In the genomic region with DNA sequence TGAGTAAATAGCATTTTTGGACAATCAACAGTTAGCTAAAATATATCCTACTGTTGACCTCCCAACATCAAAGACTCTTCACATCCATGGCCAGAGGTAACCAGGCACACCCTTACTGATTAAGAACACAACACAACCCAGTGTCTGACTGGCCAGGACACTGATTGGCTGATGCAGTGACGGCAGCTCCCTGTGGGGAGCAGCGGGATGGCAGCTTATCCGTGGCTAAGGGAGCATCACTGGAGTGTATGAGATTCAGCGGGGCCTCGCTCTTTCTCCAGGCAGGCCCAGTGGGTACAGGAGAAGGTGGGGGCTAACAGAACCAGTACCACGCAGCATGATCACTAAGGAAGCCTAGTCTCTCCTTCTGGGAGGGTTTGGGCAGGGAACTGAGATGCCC, we compare ENCODE assay signal across 1 cellular context.
TF ChIP-seq lines count a peak whose summit lies in the region.

No MANE protein-coding gene starts in this region.

TF ChIP-seq in HepG2, 621 proteins besides CTCF, POLR2A, EP300 and RAD21:
- TF ChIP-seq ELF1 (CRISPR knock-in tag; IDR thresholded peaks at IDR 0.05) (no peak), KDM5A (IDR thresholded peaks at IDR 0.05; ENCODE audit: borderline replicate concordance, low read length) (no peak), MTF2 (CRISPR knock-in tag; IDR thresholded peaks at IDR 0.05; ENCODE audit: borderline replicate concordance) (no peak), NFE2L2 (IDR thresholded peaks at IDR 0.05; ENCODE audit: low read length) (no peak), ZNF543 (CRISPR knock-in tag; IDR thresholded peaks at IDR 0.05) (no peak), ADNP (CRISPR knock-in tag; IDR thresholded peaks at IDR 0.05) (no peak), ZC3H13 (CRISPR knock-in tag; IDR thresholded peaks at IDR 0.05) (no peak)
- TF ChIP-seq, protein P1, sequence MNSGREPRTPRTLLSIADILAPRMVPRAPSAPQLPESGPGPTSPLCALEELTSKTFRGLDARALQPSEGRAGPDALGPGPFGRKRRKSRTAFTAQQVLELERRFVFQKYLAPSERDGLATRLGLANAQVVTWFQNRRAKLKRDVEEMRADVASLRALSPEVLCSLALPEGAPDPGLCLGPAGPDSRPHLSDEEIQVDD (CRISPR knock-in tag; IDR thresholded peaks at IDR 0.05; ENCODE audit: borderline replicate concordance) = no peak
- TF ChIP-seq, protein P2, sequence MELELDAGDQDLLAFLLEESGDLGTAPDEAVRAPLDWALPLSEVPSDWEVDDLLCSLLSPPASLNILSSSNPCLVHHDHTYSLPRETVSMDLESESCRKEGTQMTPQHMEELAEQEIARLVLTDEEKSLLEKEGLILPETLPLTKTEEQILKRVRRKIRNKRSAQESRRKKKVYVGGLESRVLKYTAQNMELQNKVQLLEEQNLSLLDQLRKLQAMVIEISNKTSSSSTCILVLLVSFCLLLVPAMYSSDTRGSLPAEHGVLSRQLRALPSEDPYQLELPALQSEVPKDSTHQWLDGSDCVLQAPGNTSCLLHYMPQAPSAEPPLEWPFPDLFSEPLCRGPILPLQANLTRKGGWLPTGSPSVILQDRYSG (CRISPR knock-in tag; IDR thresholded peaks at IDR 0.05) = no peak
- TF ChIP-seq, protein P3, sequence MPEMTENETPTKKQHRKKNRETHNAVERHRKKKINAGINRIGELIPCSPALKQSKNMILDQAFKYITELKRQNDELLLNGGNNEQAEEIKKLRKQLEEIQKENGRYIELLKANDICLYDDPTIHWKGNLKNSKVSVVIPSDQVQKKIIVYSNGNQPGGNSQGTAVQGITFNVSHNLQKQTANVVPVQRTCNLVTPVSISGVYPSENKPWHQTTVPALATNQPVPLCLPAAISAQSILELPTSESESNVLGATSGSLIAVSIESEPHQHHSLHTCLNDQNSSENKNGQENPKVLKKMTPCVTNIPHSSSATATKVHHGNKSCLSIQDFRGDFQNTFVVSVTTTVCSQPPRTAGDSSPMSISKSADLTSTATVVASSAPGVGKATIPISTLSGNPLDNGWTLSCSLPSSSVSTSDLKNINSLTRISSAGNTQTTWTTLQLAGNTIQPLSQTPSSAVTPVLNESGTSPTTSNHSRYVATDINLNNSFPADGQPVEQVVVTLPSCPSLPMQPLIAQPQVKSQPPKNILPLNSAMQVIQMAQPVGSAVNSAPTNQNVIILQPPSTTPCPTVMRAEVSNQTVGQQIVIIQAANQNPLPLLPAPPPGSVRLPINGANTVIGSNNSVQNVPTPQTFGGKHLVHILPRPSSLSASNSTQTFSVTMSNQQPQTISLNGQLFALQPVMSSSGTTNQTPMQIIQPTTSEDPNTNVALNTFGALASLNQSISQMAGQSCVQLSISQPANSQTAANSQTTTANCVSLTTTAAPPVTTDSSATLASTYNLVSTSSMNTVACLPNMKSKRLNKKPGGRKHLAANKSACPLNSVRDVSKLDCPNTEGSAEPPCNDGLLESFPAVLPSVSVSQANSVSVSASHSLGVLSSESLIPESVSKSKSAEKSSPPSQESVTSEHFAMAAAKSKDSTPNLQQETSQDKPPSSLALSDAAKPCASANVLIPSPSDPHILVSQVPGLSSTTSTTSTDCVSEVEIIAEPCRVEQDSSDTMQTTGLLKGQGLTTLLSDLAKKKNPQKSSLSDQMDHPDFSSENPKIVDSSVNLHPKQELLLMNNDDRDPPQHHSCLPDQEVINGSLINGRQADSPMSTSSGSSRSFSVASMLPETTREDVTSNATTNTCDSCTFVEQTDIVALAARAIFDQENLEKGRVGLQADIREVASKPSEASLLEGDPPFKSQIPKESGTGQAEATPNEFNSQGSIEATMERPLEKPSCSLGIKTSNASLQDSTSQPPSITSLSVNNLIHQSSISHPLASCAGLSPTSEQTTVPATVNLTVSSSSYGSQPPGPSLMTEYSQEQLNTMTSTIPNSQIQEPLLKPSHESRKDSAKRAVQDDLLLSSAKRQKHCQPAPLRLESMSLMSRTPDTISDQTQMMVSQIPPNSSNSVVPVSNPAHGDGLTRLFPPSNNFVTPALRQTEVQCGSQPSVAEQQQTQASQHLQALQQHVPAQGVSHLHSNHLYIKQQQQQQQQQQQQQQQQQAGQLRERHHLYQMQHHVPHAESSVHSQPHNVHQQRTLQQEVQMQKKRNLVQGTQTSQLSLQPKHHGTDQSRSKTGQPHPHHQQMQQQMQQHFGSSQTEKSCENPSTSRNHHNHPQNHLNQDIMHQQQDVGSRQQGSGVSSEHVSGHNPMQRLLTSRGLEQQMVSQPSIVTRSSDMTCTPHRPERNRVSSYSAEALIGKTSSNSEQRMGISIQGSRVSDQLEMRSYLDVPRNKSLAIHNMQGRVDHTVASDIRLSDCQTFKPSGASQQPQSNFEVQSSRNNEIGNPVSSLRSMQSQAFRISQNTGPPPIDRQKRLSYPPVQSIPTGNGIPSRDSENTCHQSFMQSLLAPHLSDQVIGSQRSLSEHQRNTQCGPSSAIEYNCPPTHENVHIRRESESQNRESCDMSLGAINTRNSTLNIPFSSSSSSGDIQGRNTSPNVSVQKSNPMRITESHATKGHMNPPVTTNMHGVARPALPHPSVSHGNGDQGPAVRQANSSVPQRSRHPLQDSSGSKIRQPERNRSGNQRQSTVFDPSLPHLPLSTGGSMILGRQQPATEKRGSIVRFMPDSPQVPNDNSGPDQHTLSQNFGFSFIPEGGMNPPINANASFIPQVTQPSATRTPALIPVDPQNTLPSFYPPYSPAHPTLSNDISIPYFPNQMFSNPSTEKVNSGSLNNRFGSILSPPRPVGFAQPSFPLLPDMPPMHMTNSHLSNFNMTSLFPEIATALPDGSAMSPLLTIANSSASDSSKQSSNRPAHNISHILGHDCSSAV (CRISPR knock-in tag; IDR thresholded peaks at IDR 0.05; ENCODE audit: borderline replicate concordance) = no peak
- TF ChIP-seq, protein P4, sequence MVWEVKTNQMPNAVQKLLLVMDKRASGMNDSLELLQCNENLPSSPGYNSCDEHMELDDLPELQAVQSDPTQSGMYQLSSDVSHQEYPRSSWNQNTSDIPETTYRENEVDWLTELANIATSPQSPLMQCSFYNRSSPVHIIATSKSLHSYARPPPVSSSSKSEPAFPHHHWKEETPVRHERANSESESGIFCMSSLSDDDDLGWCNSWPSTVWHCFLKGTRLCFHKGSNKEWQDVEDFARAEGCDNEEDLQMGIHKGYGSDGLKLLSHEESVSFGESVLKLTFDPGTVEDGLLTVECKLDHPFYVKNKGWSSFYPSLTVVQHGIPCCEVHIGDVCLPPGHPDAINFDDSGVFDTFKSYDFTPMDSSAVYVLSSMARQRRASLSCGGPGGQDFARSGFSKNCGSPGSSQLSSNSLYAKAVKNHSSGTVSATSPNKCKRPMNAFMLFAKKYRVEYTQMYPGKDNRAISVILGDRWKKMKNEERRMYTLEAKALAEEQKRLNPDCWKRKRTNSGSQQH (CRISPR knock-in tag; IDR thresholded peaks at IDR 0.05; ENCODE audit: low read depth) = no peak
- TF ChIP-seq, protein P5, sequence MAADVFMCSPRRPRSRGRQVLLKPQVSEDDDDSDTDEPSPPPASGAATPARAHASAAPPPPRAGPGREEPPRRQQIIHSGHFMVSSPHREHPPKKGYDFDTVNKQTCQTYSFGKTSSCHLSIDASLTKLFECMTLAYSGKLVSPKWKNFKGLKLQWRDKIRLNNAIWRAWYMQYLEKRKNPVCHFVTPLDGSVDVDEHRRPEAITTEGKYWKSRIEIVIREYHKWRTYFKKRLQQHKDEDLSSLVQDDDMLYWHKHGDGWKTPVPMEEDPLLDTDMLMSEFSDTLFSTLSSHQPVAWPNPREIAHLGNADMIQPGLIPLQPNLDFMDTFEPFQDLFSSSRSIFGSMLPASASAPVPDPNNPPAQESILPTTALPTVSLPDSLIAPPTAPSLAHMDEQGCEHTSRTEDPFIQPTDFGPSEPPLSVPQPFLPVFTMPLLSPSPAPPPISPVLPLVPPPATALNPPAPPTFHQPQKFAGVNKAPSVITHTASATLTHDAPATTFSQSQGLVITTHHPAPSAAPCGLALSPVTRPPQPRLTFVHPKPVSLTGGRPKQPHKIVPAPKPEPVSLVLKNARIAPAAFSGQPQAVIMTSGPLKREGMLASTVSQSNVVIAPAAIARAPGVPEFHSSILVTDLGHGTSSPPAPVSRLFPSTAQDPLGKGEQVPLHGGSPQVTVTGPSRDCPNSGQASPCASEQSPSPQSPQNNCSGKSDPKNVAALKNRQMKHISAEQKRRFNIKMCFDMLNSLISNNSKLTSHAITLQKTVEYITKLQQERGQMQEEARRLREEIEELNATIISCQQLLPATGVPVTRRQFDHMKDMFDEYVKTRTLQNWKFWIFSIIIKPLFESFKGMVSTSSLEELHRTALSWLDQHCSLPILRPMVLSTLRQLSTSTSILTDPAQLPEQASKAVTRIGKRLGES (CRISPR knock-in tag; IDR thresholded peaks at IDR 0.05; ENCODE audit: borderline replicate concordance) = no peak
